8 cellular contexts compared by ENCODE assay signal in the genomic region with DNA sequence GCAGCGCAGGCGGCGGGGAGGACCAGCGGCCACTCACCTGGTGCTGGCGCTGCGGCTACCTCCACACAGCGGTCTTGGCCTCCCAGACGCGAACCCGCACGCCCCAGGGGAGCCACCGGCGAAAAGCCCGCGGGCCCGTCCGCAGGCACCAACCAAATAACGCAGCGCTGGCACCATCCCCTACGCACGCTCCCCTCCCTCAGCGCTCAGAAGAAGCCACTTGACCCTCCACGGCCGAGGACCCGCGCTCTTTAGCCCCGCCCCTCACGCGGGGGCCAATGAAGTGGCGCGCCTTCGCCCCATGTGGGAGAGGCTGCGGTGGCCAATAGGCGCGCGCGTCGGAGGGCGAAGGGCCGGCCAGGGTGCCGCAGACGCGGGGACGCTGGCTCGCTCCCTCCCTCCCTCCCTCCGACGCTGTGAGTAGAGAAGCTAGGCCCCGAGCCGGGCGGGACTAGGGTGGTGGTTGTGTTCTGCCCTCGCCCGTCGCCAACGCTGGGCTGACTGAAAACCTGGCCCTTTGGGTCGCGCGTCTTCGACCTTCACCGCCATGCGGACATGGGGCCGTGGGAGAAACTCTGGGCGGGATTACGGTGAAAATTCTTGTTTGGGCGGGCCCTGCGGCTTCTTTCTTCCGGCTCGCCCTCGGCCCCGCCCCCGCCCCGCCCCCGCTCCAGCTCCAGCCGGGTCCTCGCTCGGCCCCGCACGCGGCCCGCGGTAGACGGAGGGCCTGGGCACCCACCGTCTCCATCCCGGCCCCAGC. TPM values are rescaled to one million over a fixed set of nuclear protein-coding genes. Genes with fewer than 3 reads are reported as not detected.
DNase-seq lines count a peak whose midpoint lies in the region; ATAC-seq and TF ChIP-seq lines count a peak whose summit lies in the region.

DMAC2L (plus strand) TSS at position 351 of the 760 bp plus-strand sequence. CDS start 9,164 bp downstream, outside the sequence.
L2HGDH (minus strand) TSS at position 256 of the 760 bp plus-strand sequence; CDS start at position 177, 79 bp downstream.

- H3K9me3 ChIP-seq in OCI-LY7 (ENCODE audit: low read length): peaks cover 10% of the 10 kb centered on the region; the same call in 1 of the 2 replicates

- H3K36me3 ChIP-seq in OCI-LY7 (ENCODE audit: insufficient read depth, low read length): peaks cover 14% of the 10 kb centered on the region

- peak within 1 kb of the TSS; percentile 91 for H3K4me2 ChIP-seq in OCI-LY7 (ENCODE audit: low read length)

- no peaks in the 10 kb centered on the region for H4K20me1 ChIP-seq in OCI-LY7 (ENCODE audit: insufficient read depth, low read length)

- peak within 1 kb of the TSS; percentile 87 for H2AFZ ChIP-seq in OCI-LY7 (ENCODE audit: low read length)

- peak; percentile 99 for DNase-seq in DMS 273 (lab: John Stamatoyannopoulos, UW; ENCODE audit: unreplicated experiment)
- DNase-seq in HuH-7 (ENCODE audit: low spot score): peak; percentile 91
- peak; percentile 97 for DNase-seq in OCI-LY7 (ENCODE audit: low spot score)
- DNase-seq in activated T-cell treated with anti-CD3 and anti-CD28 coated beads for 1 hour (ENCODE audit: low read depth): peak; percentile 78
- DNase-seq in epithelial cell of esophagus (ENCODE audit: low read depth): peak; percentile 93
- DNase-seq in mucosa of gallbladder (ENCODE audit: low spot score): peak; percentile 92
- peak; percentile 74 to 79 for DNase-seq in stimulated activated CD8-positive, alpha-beta memory T cell treated with anti-CD3 and anti-CD28 coated beads, Interleukin-4, amount 100 ng/mL, for 4 hours (ENCODE audit: low read depth in 2 of 2, low spot score in 1 of 2)

- H3K4me1 ChIP-seq in OCI-LY7 (ENCODE audit: insufficient read depth, low read length, poor library complexity, severe bottlenecking): peaks cover 16% of the 10 kb centered on the region

- no peaks in the 10 kb centered on the region for H3K9me2 ChIP-seq in OCI-LY7 (ENCODE audit: insufficient read depth, low read length)

- H3K4me3 ChIP-seq in OCI-LY7 (ENCODE audit: low read depth, low read length, poor library complexity, severe bottlenecking) (peak within 1 kb of the TSS; percentile 73), epithelial cell of esophagus (ENCODE audit: low read length) (peak within 1 kb of the TSS; percentile 77)

- POLR2A ChIA-PET in OCI-LY7 (lab: Charles Lee): interaction anchor here (0.6 to 3.1 kb wide), 20 partner anchors 9 to 1584 kb away, joined by 3 to 12 read pairs (median 4); partner anchors contain the start of gene VCPKMT

- CTCF ChIA-PET in OCI-LY7 (lab: Charles Lee; ENCODE audit: unreplicated experiment): interaction anchor here (0.6 kb wide), 5 partner anchors 16 to 794 kb away, joined by 3 to 5 read pairs (median 3); no protein-coding TSS in a partner anchor

- peak; percentile 91 for ATAC-seq in GM21526 (IDR thresholded peaks at IDR 0.05; ENCODE audit: low FRiP score, unreplicated experiment)

- BruUV-seq in OCI-LY7 (replicated peaks; lab: Mats Ljungman, UMichigan): no TSS peak

- TF ChIP-seq CTCF in OCI-LY7 (conservative IDR thresholded peaks at IDR 0.05; ENCODE audit: low read length) (0 out of 2 replicates have a peak, but pooled peaks have one; percentile 3), epithelial cell of esophagus (IDR thresholded peaks at IDR 0.05; ENCODE audit: insufficient read depth, low read depth, low read length, missing control alignments) (no peak)

- peak within 1 kb of the TSS; percentile 77 for H3K27ac ChIP-seq in OCI-LY7 (ENCODE audit: low read depth, low read length, poor library complexity, severe bottlenecking)

- intact Hi-C loops in OCI-LY7 (cut with micrococcal nuclease; ENCODE audit: unreplicated experiment): loop anchor here (1.0 to 10.0 kb wide), 6 partner anchors 50 to 680 kb away; partner anchors contain the start of genes MAP4K5 and SOS2

- peaks cover 28% of the 10 kb centered on the region; the same call in 1 of the 2 replicates for H3K79me2 ChIP-seq in OCI-LY7 (ENCODE audit: insufficient read depth, low read depth, low read length)

RNA-seq across cellular contexts. Expression of gene DMAC2L, which starts in this region (rescaled TPM):
- 5.8 and 13.8 TPM in 2 replicates for total RNA-seq in OCI-LY7 (2014; rRNA removed; shearing (Covaris generic))
- total RNA-seq in OCI-LY7 (2022) (31.3 and 33.0 TPM in 2 replicates), mucosa of gallbladder (15.9 TPM)

RNA-seq across cellular contexts. Expression of gene L2HGDH, which starts in this region (rescaled TPM):
- total RNA-seq in OCI-LY7 (2014; rRNA removed; shearing (Covaris generic)): 8.7 and 10.0 TPM in 2 replicates
- total RNA-seq in OCI-LY7 (2022) (14.6 and 19.8 TPM in 2 replicates), mucosa of gallbladder (7.7 TPM)

Comparison
In these comparisons a context has a peak if more than half of its experiments do, and no peak if none do; other contexts are left out.
1. Peak in every context shown above with its lines: DNase-seq, ATAC-seq, H3K4me3 ChIP-seq and H3K27ac ChIP-seq.